8 cellular contexts compared by ENCODE assay signal in the genomic region with DNA sequence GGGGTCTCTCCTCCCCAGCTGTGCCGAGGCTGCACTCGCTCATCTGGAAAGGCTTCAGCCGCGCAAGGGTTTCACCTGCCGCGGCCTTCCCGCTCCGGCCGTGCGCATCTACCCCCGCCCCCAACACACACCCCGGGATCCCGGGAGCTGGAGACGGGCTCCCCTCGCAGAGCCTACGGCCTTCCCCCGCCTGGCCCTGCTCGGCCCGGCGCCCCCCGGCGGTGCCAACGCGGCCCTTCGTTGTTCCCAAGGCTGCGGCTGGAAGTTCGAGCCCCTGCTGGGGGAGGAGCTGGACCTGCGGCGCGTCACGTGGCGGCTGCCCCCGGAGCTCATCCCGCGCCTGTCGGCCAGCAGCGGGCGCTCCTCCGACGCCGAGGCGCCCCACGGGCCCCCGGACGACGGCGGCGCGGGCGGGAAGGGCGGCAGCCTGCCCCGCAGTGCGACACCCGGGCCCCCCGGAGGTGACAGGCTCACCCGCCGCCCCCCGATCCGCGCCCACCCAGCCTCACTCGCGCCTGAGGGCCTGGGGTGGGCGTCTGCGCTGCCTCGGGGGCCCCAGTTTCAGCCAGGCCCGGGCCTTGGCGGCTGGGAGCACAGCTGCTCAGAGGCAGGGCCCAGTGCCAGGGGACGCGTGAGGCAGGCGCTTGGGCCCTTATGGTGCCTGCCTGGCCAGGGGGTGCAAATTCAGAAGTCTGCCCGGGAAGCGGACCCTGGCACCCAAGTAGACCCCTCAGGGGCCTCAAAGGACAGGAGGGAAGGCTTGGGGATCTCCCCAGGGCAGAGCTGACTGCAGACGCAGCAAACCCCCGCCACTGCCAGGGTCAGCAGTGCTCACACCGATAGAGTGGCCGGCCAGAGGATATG. TPM values are rescaled to one million over a fixed set of nuclear protein-coding genes. Genes with fewer than 3 reads are reported as not detected.
A peak's percentile ranks its signal among the peaks of the same experiment; 100 is the strongest.
DNase-seq lines count a peak whose midpoint lies in the region; ATAC-seq and TF ChIP-seq lines count a peak whose summit lies in the region.

No MANE protein-coding gene starts in this region.

- TF ChIP-seq CTCF in GM06990 (IDR thresholded peaks at IDR 0.05; ENCODE audit: insufficient read depth, low read length, poor library complexity, severe bottlenecking) (peak; percentile 39), Peyer's patch (IDR thresholded peaks at IDR 0.05) (peak; percentile 35 to 87 (median 58)), parathyroid adenoma (IDR thresholded peaks at IDR 0.05) (peak; percentile 62), transverse colon (IDR thresholded peaks at IDR 0.05) (peak in 3 of 5 experiments; percentile 23 to 50 (median 44))

- intact Hi-C loops in transverse colon (cut with DNase I; ENCODE audit: low total_unique reads), result loop anchor here (5.0 to 10.0 kb wide), 2 partner anchors 71 to 81 kb away; no protein-coding TSS in a partner anchor

- no peaks in the 10 kb centered on the region for H3K36me3 ChIP-seq in GM06990 (ENCODE audit: control insufficient read depth, insufficient read depth, low read length)
- H3K36me3 ChIP-seq in Peyer's patch, result peaks cover 0 to 91% (median 0%) of the 10 kb centered on the region in 3 donors
- H3K36me3 ChIP-seq in parathyroid adenoma (ENCODE audit: control insufficient read depth, insufficient read depth, low read length), result no peaks in the 10 kb centered on the region
- peaks cover 0 to 12% (median 2%) of the 10 kb centered on the region in 4 donors for H3K36me3 ChIP-seq in transverse colon

- TF ChIP-seq POLR2A in Peyer's patch (IDR thresholded peaks at IDR 0.05) (no peak), transverse colon (IDR thresholded peaks at IDR 0.05) (no peak)

- no peaks in the 10 kb centered on the region for H3K79me2 ChIP-seq in parathyroid adenoma

- H2AFZ ChIP-seq in parathyroid adenoma, result peak overlapping the region; percentile 94

- H3K4me1 ChIP-seq in Peyer's patch, result peaks cover 0 to 14% (median 9%) of the 10 kb centered on the region in 4 donors
- H3K4me1 ChIP-seq in parathyroid adenoma, result peaks cover 10% of the 10 kb centered on the region
- H3K4me1 ChIP-seq in transverse colon, result peaks cover 0 to 15% (median 7%) of the 10 kb centered on the region in 4 donors

- H3K4me2 ChIP-seq in parathyroid adenoma (ENCODE audit: low read length), result peak overlapping the region; percentile 74

- H3K4me3 ChIP-seq in GM06990 (replicated peaks; ENCODE audit: low read depth, low read length) (peak overlapping the region; percentile 60), Peyer's patch (peak overlapping the region; percentile 50 to 67 (median 52)), parathyroid adenoma (ENCODE audit: low read depth, low read length) (peak overlapping the region; percentile 55), transverse colon (peak overlapping the region; percentile 25 to 48 (median 40))

- peak; percentile 83 for DNase-seq in GM06990 (ENCODE audit: extremely low read depth, insufficient read length)
- peak; percentile 64 to 84 (median 70) for DNase-seq in Peyer's patch
- peak; percentile 64 for DNase-seq in activated T-helper 9 cell treated with anti-CD3 and anti-CD28 coated beads, Interleukin-2, amount 50 U/mL, for 16 hours (ENCODE audit: low read depth)
- peak; percentile 59 for DNase-seq in glomerular visceral epithelial cell (ENCODE audit: extremely low spot score)
- peak; percentile 74 for DNase-seq in transverse colon
- DNase-seq in kidney glomerular epithelial cell (lab: John Stamatoyannopoulos, UW), result no peak

- H3K9me3 ChIP-seq in Peyer's patch, result no peaks in the 10 kb centered on the region
- no peaks in the 10 kb centered on the region for H3K9me3 ChIP-seq in parathyroid adenoma (ENCODE audit: control insufficient read depth, low read length)
- H3K9me3 ChIP-seq in transverse colon, result no peaks in the 10 kb centered on the region

- H3K27ac ChIP-seq in Peyer's patch (peak overlapping the region; percentile 40 to 80 (median 60)), parathyroid adenoma (no peak overlapping the region), transverse colon (peak overlapping the region; percentile 49 to 58 (median 54))

- H3K27me3 ChIP-seq in GM06990 (replicated peaks; ENCODE audit: control insufficient read depth, insufficient read depth, low read length) (no peaks in the 10 kb centered on the region; the same call in 1 of the 2 replicates), Peyer's patch (no peaks in the 10 kb centered on the region), parathyroid adenoma (ENCODE audit: control insufficient read depth, insufficient read depth, low read length) (no peaks in the 10 kb centered on the region), transverse colon (no peaks in the 10 kb centered on the region)

- no peak for TF ChIP-seq EP300 in transverse colon (IDR thresholded peaks at IDR 0.05; ENCODE audit: low read depth)

- 64% methylated on average over 35 of the region's 76 CpGs; no CpG with 5 or more reads in 1 of the 2 donors for WGBS in transverse colon (ENCODE audit: low coverage in 1 of 2), 2 donors

- ATAC-seq in HG02678 (IDR thresholded peaks at IDR 0.05; ENCODE audit: unreplicated experiment), result peak; percentile 59

- H3K9ac ChIP-seq in parathyroid adenoma, result no peak overlapping the region

- in situ Hi-C loops in transverse colon (cut with MboI; ENCODE audit: low pct_ligation_motif_present in 1 of 4, low pct_unique_long_range_greater_than_20kb in 1 of 4, low sequenced_read_pairs in 3 of 4), result loop anchor here in 1 of 4 donors (25.0 kb wide), 1 partner anchor 134 kb away; the partner anchor contains the start of genes TRIM47 and TRIM65

RNA-seq across cellular contexts. Expression of gene GALK1, which starts 11.2 kb away (rescaled TPM):
- 10 to 100 TPM; 50.1 to 81.9 (median 64.1) TPM for total RNA-seq in Peyer's patch
- total RNA-seq in transverse colon, result 100 to 1,000 TPM in 1 of 4 donors, 10 to 100 TPM in 1, 1 to 10 TPM in 2; 9.3 to 116 (median 30.9) TPM

RNA-seq across cellular contexts. Expression of gene UNK, which starts 30.9 kb away (rescaled TPM):
- total RNA-seq in Peyer's patch (100 to 1,000 TPM in 1 of 4 donors, 10 to 100 TPM in 3; 18.9 to 108 (median 30.6) TPM), transverse colon (10 to 100 TPM; 24.0 to 99.1 (median 63.1) TPM)

RNA-seq across cellular contexts. Expression of gene ITGB4, which starts 32.5 kb away (rescaled TPM):
- total RNA-seq in Peyer's patch (100 to 1,000 TPM in 3 of 4 donors, 10 to 100 TPM in 1; 80.0 to 368 (median 219) TPM), transverse colon (100 to 1,000 TPM; 196 to 323 (median 229) TPM)
